ENCODE assay signal across 14 cellular contexts in the genomic region with DNA sequence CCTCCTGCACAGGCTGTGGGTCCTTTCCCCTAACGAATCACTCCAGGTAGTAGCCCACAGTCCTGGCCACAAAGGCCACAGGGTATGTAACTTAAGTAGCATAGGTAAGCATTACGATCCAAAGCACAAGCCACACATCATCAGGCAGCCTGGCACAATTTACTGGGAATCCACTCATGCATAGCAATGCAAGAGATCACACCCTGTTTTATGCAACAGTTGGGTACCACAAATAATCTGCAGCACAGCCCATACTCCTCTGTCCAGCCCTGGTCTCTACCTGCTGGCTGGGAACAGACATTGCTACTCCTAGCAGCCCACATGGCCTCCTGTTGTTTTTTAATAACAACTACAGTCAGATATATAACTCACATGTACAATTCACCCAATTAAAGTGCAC. TPM values are rescaled to one million over a fixed set of nuclear protein-coding genes. Genes with fewer than 3 reads are reported as not detected.
DNase-seq lines count a peak whose midpoint lies in the region; ATAC-seq and TF ChIP-seq lines count a peak whose summit lies in the region.
"Had no signal": no experiment of that assay in that cellular context is flagged by ENCODE, and none has a peak within 500 bp of the region (broad histone marks: within the 10 kb centered on the region; RNA-seq: fewer than 3 reads in every experiment).

No MANE protein-coding gene starts in this region.

- H3K27ac ChIP-seq in cingulate gyrus (ENCODE audit: low read depth, low read length): peak overlapping the region; percentile 41
- H3K27ac ChIP-seq in prostate gland: no peak overlapping the region
- H3K27ac ChIP-seq: PC-9 had no signal

- H3K4me1 ChIP-seq in prostate gland (replicated peaks): peaks cover 5% of the 10 kb centered on the region

- DNase-seq in Caki2 (ENCODE audit: low read depth) (peak; percentile 41), NCI-H226 (peak; percentile 17), progenitor cell of endocrine pancreas (ENCODE audit: low spot score, unreplicated experiment) (no peak), NCI-H187 (lab: John Stamatoyannopoulos, UW) (no peak), prostate gland (ENCODE audit: low spot score) (no peak)
- no peak for DNase-seq in activated CD4-positive, CD25-positive, alpha-beta regulatory T cell treated with anti-CD3 and anti-CD28 coated beads, Interleukin-2, amount 50 U/mL, for 72 hours
- DNase-seq: DMS 273 treated with DMSO at 0.1 percent for 48 hours; effector CD4-positive, alpha-beta T cell; NCI-H1436 treated with DMSO at 0.1 percent for 48 hours; PC-9; stimulated activated CD4-positive, alpha-beta T cell treated with anti-CD3 and anti-CD28 coated beads, Interleukin-15, amount 100 ng/mL, for 24 hours had no signal

- no peak overlapping the region for H3K4me3 ChIP-seq in prostate gland
- H3K4me3 ChIP-seq: PC-9 had no signal

- intact Hi-C loops in prostate gland (cut with DNase I): no loop called here

- no peak overlapping the region for H3K4me3 Mint-ChIP-seq in progenitor cell of endocrine pancreas (ENCODE audit: low read depth)
- H3K4me3 Mint-ChIP-seq: stimulated activated naive CD8-positive, alpha-beta T cell treated with anti-CD3 and anti-CD28 coated beads, Interleukin-15, Interleukin-2, amounts not matched to agents 100 ng/mL and 50 ng/mL, for 24 hours had no signal

- 75% methylated on average over 2 of the region's 2 CpGs for WGBS in prostate gland

- H3K36me3 ChIP-seq in prostate gland: no peaks in the 10 kb centered on the region

- TF ChIP-seq CTCF in progenitor cell of endocrine pancreas (IDR thresholded peaks at IDR 0.05; ENCODE audit: unreplicated experiment) (no peak), prostate gland (IDR thresholded peaks at IDR 0.05) (no peak)

- in situ Hi-C loops in Caki2 (cut with HindIII; ENCODE audit: low pct_unique_long_range_greater_than_20kb, low sequenced_read_pairs): no loop called here

- peaks cover 33% of the 10 kb centered on the region for H3K4me1 Mint-ChIP-seq in progenitor cell of endocrine pancreas (ENCODE audit: low read depth)

- no peaks in the 10 kb centered on the region for H3K27me3 ChIP-seq in prostate gland (replicated peaks; ENCODE audit: insufficient read depth)

- H3K36me3 Mint-ChIP-seq in progenitor cell of endocrine pancreas (ENCODE audit: insufficient read depth): peaks cover 1% of the 10 kb centered on the region

- H3K9me3 Mint-ChIP-seq in progenitor cell of endocrine pancreas (ENCODE audit: low read depth): no peaks in the 10 kb centered on the region
- H3K9me3 Mint-ChIP-seq: stimulated activated naive CD8-positive, alpha-beta T cell treated with anti-CD3 and anti-CD28 coated beads, Interleukin-15, Interleukin-2, amounts not matched to agents 100 ng/mL and 50 ng/mL, for 24 hours had no signal

- H3K27me3 Mint-ChIP-seq in progenitor cell of endocrine pancreas: no peaks in the 10 kb centered on the region
- H3K27me3 Mint-ChIP-seq: stimulated activated naive CD8-positive, alpha-beta T cell treated with anti-CD3 and anti-CD28 coated beads, Interleukin-15, Interleukin-2, amounts not matched to agents 100 ng/mL and 50 ng/mL, for 24 hours had no signal

- ATAC-seq in HG03571 (IDR thresholded peaks at IDR 0.05; ENCODE audit: unreplicated experiment): no peak

- peak overlapping the region; percentile 37 for H3K27ac Mint-ChIP-seq in progenitor cell of endocrine pancreas

- no peak for TF ChIP-seq POLR2A in prostate gland (IDR thresholded peaks at IDR 0.05)

- no peaks in the 10 kb centered on the region for H3K9me3 ChIP-seq in prostate gland

RNA-seq across cellular contexts. Expression of gene SRPK2, which starts 34.3 kb away (rescaled TPM):
- 20.6 and 27.6 TPM in 2 replicates for total RNA-seq in Caki2 (2014; rRNA removed; shearing (Covaris generic); ENCODE audit: low replicate concordance)
- total RNA-seq in progenitor cell of endocrine pancreas (78.8 and 79.3 TPM in 2 replicates), prostate gland (10 to 100 TPM; 52.6 to 99.5 TPM)

Comparison
In these comparisons a context has a peak if more than half of its experiments do, and no peak if none do; other contexts are left out.
1. DNase-seq: peak in Caki2 (single experiment) and NCI-H226 (single experiment); none in progenitor cell of endocrine pancreas (single experiment), activated CD4-positive, CD25-positive, alpha-beta regulatory T cell treated with anti-CD3 and anti-CD28 coated beads, Interleukin-2, amount 50 U/mL, for 72 hours (single experiment), NCI-H187 (0 of 2) and prostate gland (single experiment).